In genomic region chr20:3092611-3093379, GRCh38 we compare ENCODE assay signal across 6 cellular contexts. TPM values are rescaled to one million over a fixed set of nuclear protein-coding genes. Genes with fewer than 3 reads are reported as not detected.
A peak's percentile ranks its signal among the peaks of the same experiment; 100 is the strongest.
DNase-seq lines count a peak whose midpoint lies in the region; FAIRE-seq and TF ChIP-seq lines count a peak whose summit lies in the region.

No MANE protein-coding gene starts in this region.

- no peak overlapping the region for H3K9ac ChIP-seq in BLaER1
- no peak overlapping the region for H3K9ac ChIP-seq in keratinocyte (ENCODE audit: control insufficient read depth, extremely low read depth, insufficient read depth, low read length)
- H3K9ac ChIP-seq in MM.1S (ENCODE audit: low read length) = no peak overlapping the region

- peaks cover 54% of the 10 kb centered on the region for H3K27me3 ChIP-seq in BLaER1
- peaks cover 32% of the 10 kb centered on the region for H3K27me3 ChIP-seq in keratinocyte (ENCODE audit: control insufficient read depth, extremely low read depth, insufficient read depth, low read length)
- H3K27me3 ChIP-seq in MM.1S (replicated peaks; ENCODE audit: insufficient read depth, low read length) = peaks cover 23% of the 10 kb centered on the region
- H3K27me3 ChIP-seq in tibial artery = peaks cover 0 to 40% of the 10 kb centered on the region in 2 donors

- peak overlapping the region; percentile 64 for H3K4me3 ChIP-seq in BLaER1
- peak overlapping the region; percentile 21 to 37 (median 22) for H3K4me3 ChIP-seq in keratinocyte (ENCODE audit: control insufficient read depth in 2 of 3, extremely low read depth in 1 of 3, insufficient read depth in 2 of 3, low read depth in 1 of 3, low read length in 3 of 3)
- H3K4me3 ChIP-seq in MM.1S (ENCODE audit: low read length) = no peak overlapping the region
- no peak overlapping the region for H3K4me3 ChIP-seq in tibial artery

- H3K9me2 ChIP-seq in MM.1S (replicated peaks; ENCODE audit: insufficient read depth, low read length) = no peaks in the 10 kb centered on the region

- intact Hi-C loops in tibial artery (cut with DNase I; ENCODE audit: low total_unique reads) = no loop called here

- H3K36me3 ChIP-seq in BLaER1 (no peaks in the 10 kb centered on the region), keratinocyte (ENCODE audit: control insufficient read depth in 2 of 2, extremely low read depth in 1 of 2, insufficient read depth in 2 of 2, low read length in 2 of 2) (no peaks in the 10 kb centered on the region), MM.1S (replicated peaks; ENCODE audit: insufficient read depth, low read length) (no peaks in the 10 kb centered on the region), tibial artery (no peaks in the 10 kb centered on the region)

- H3F3A ChIP-seq in MM.1S (ENCODE audit: insufficient read depth, low read length) = no peaks in the 10 kb centered on the region

- DNase-seq in activated T-cell treated with anti-CD3 and anti-CD28 coated beads, Interleukin-2, amount 50 U/mL, for 1 hour = peak; percentile 67
- DNase-seq in keratinocyte (ENCODE audit: low read depth, low spot score) (no peak), SW480 (ENCODE audit: low spot score) (no peak), MM.1S (no peak), tibial artery (no peak)

- no peaks in the 10 kb centered on the region for H3K9me3 ChIP-seq in BLaER1
- H3K9me3 ChIP-seq in keratinocyte (ENCODE audit: control insufficient read depth, low read depth, low read length) = no peaks in the 10 kb centered on the region
- no peaks in the 10 kb centered on the region for H3K9me3 ChIP-seq in MM.1S (replicated peaks; ENCODE audit: insufficient read depth, low read length)
- no peaks in the 10 kb centered on the region for H3K9me3 ChIP-seq in tibial artery

- no peak overlapping the region for H3K27ac ChIP-seq in BLaER1
- no peak overlapping the region for H3K27ac ChIP-seq in keratinocyte (ENCODE audit: control insufficient read depth, insufficient read depth, low read length)
- H3K27ac ChIP-seq in MM.1S (ENCODE audit: low read length) = no peak overlapping the region
- H3K27ac ChIP-seq in tibial artery = no peak overlapping the region

- H3K79me2 ChIP-seq in keratinocyte (ENCODE audit: control insufficient read depth, insufficient read depth, low read length) (no peaks in the 10 kb centered on the region), MM.1S (ENCODE audit: low read length) (no peaks in the 10 kb centered on the region)

- H4K20me1 ChIP-seq in BLaER1 (0 out of 2 replicates have a peak, but pooled peaks cover 7% of the 10 kb centered on the region), keratinocyte (ENCODE audit: control insufficient read depth, extremely low read depth, insufficient read depth, low read length) (no peaks in the 10 kb centered on the region), MM.1S (ENCODE audit: insufficient read depth, low read length) (no peaks in the 10 kb centered on the region)

- dilution Hi-C loops in keratinocyte (cut with MboI; ENCODE audit: extremely low pct_ligation_motif_present, low sequenced_read_pairs) = no loop called here

- peaks cover 32% of the 10 kb centered on the region for H3K4me1 ChIP-seq in BLaER1
- peaks cover 5% of the 10 kb centered on the region for H3K4me1 ChIP-seq in keratinocyte (ENCODE audit: control insufficient read depth, extremely low read depth, insufficient read depth, low read length)
- no peaks in the 10 kb centered on the region for H3K4me1 ChIP-seq in MM.1S (ENCODE audit: low read length)
- H3K4me1 ChIP-seq in tibial artery = peaks cover 0 to 9% (median 3%) of the 10 kb centered on the region in 4 donors

- H3K9me1 ChIP-seq in keratinocyte (ENCODE audit: control insufficient read depth, extremely low read depth, insufficient read depth, low read length) = no peaks in the 10 kb centered on the region

- H2AFZ ChIP-seq in keratinocyte (ENCODE audit: control insufficient read depth, low read length) (peak overlapping the region; percentile 56), MM.1S (ENCODE audit: low read length) (no peak overlapping the region)

- H3K4me2 ChIP-seq in BLaER1 (peak overlapping the region; percentile 88), keratinocyte (ENCODE audit: control insufficient read depth, extremely low read depth, insufficient read depth, low read depth, low read length) (peak overlapping the region; percentile 54), MM.1S (ENCODE audit: low read depth, low read length) (no peak overlapping the region)

- no peak for FAIRE-seq in keratinocyte (lab: Jason Lieb, UNC)

- TF ChIP-seq CTCF in keratinocyte (optimal IDR thresholded peaks at IDR 0.05 in 1 of 3, IDR thresholded peaks at IDR 0.05 in 1 of 3, conservative IDR thresholded peaks at IDR 0.05 in 1 of 3; ENCODE audit: extremely low read depth in 1 of 3, insufficient read depth in 2 of 3, low read length in 3 of 3) (no peak), MM.1S (IDR thresholded peaks at IDR 0.05; ENCODE audit: low read length) (no peak), tibial artery (IDR thresholded peaks at IDR 0.05) (no peak)

RNA-seq across cellular contexts. Expression of gene AVP, which starts 8.3 kb away (rescaled TPM):
- not detected in 3 replicates for polyA plus RNA-seq in keratinocyte
- not detected for polyA plus RNA-seq in keratinocyte (2011; ENCODE audit: low read depth)
- not detected in 2 replicates for polyA plus RNA-seq in keratinocyte (2011; cell fraction: cytosol; rRNA removed)
- polyA plus RNA-seq in keratinocyte (2011; cell fraction: nucleus; rRNA removed) = not detected in 2 replicates
- not detected in 2 replicates for polyA plus RNA-seq in keratinocyte (2012; ENCODE audit: low replicate concordance)
- not detected in 3 replicates for polyA minus RNA-seq in keratinocyte
- polyA minus RNA-seq in keratinocyte (2011; cell fraction: cytosol; rRNA and poly(A)+ RNA removed) = not detected
- polyA minus RNA-seq in keratinocyte (2011; cell fraction: nucleus; rRNA and poly(A)+ RNA removed) = not detected in 2 replicates

RNA-seq across cellular contexts. Expression of gene OXT, which starts 21.4 kb away (rescaled TPM):
- polyA plus RNA-seq in keratinocyte = not detected in 3 replicates
- not detected for polyA plus RNA-seq in keratinocyte (2011; ENCODE audit: low read depth)
- polyA plus RNA-seq in keratinocyte (2011; cell fraction: cytosol; rRNA removed) = not detected in 2 replicates
- not detected in 2 replicates for polyA plus RNA-seq in keratinocyte (2011; cell fraction: nucleus; rRNA removed)
- polyA plus RNA-seq in keratinocyte (2012; ENCODE audit: low replicate concordance) = not detected in 2 replicates
- not detected in 3 replicates for polyA minus RNA-seq in keratinocyte
- polyA minus RNA-seq in keratinocyte (2011; cell fraction: cytosol; rRNA and poly(A)+ RNA removed) = not detected
- polyA minus RNA-seq in keratinocyte (2011; cell fraction: nucleus; rRNA and poly(A)+ RNA removed) = not detected in 2 replicates

RNA-seq across cellular contexts. Expression of gene MRPS26, which starts 46.9 kb away (rescaled TPM):
- 29.8 to 37.4 TPM (median 33.0 TPM) in 3 replicates for polyA plus RNA-seq in keratinocyte
- 8.5 TPM for polyA plus RNA-seq in keratinocyte (2011; ENCODE audit: low read depth)
- polyA plus RNA-seq in keratinocyte (2011; cell fraction: cytosol; rRNA removed) = 15.4 and 35.1 TPM in 2 replicates
- polyA plus RNA-seq in keratinocyte (2011; cell fraction: nucleus; rRNA removed) = 12.1 and 17.0 TPM in 2 replicates
- polyA plus RNA-seq in keratinocyte (2012; ENCODE audit: low replicate concordance) = 36.1 and 49.3 TPM in 2 replicates
- polyA minus RNA-seq in keratinocyte = 9.1 to 10.3 TPM (median 9.6 TPM) in 3 replicates
- polyA minus RNA-seq in keratinocyte (2011; cell fraction: cytosol; rRNA and poly(A)+ RNA removed) = 24.7 TPM
- polyA minus RNA-seq in keratinocyte (2011; cell fraction: nucleus; rRNA and poly(A)+ RNA removed) = 7.1 and 7.8 TPM in 2 replicates

RNA-seq across cellular contexts. Expression of gene GNRH2, which starts 49.4 kb away (rescaled TPM):
- 0.18 TPM in 1 of 3 replicates, not detected in the others for polyA plus RNA-seq in keratinocyte
- not detected for polyA plus RNA-seq in keratinocyte (2011; ENCODE audit: low read depth)
- not detected in 2 replicates for polyA plus RNA-seq in keratinocyte (2011; cell fraction: cytosol; rRNA removed)
- polyA plus RNA-seq in keratinocyte (2011; cell fraction: nucleus; rRNA removed) = 0.24 and 0.52 TPM in 2 replicates
- polyA plus RNA-seq in keratinocyte (2012; ENCODE audit: low replicate concordance) = 0.24 TPM in 1 of 2 replicates, not detected in the other
- not detected in 3 replicates for polyA minus RNA-seq in keratinocyte
- polyA minus RNA-seq in keratinocyte (2011; cell fraction: cytosol; rRNA and poly(A)+ RNA removed) = not detected
- polyA minus RNA-seq in keratinocyte (2011; cell fraction: nucleus; rRNA and poly(A)+ RNA removed) = 2.1 TPM in 1 of 2 replicates, not detected in the other

Comparison
In these comparisons a context has a peak if more than half of its experiments do, and no peak if none do; other contexts are left out.
1. H3K4me3 ChIP-seq: peak in BLaER1 (single experiment) and keratinocyte (3 of 3); none in MM.1S (single experiment) and tibial artery (0 of 2).